ENCODE assay signal across 7 cellular contexts in genomic region chr19:11125994-11126685, GRCh38. TPM values are rescaled to one million over a fixed set of nuclear protein-coding genes. Genes with fewer than 3 reads are reported as not detected.
DNase-seq lines count a peak whose midpoint lies in the region; ATAC-seq, FAIRE-seq and TF ChIP-seq lines count a peak whose summit lies in the region.

No MANE protein-coding gene starts in this region.

- H3K4me1 ChIP-seq in keratinocyte (ENCODE audit: control insufficient read depth, extremely low read depth, insufficient read depth, low read length): no peaks in the 10 kb centered on the region

- H3K9ac ChIP-seq in keratinocyte (ENCODE audit: control insufficient read depth, extremely low read depth, insufficient read depth, low read length): no peak overlapping the region

- dilution Hi-C loops in keratinocyte (cut with MboI; ENCODE audit: extremely low pct_ligation_motif_present, low sequenced_read_pairs): no loop called here

- H2AFZ ChIP-seq in keratinocyte (ENCODE audit: control insufficient read depth, low read length): no peak overlapping the region

- H3K9me1 ChIP-seq in keratinocyte (ENCODE audit: control insufficient read depth, extremely low read depth, insufficient read depth, low read length): no peaks in the 10 kb centered on the region

- in situ Hi-C loops in T47D (cut with HindIII; ENCODE audit: low pct_unique_long_range_greater_than_20kb, low sequenced_read_pairs): no loop called here

- H3K4me2 ChIP-seq in keratinocyte (ENCODE audit: control insufficient read depth, extremely low read depth, insufficient read depth, low read depth, low read length): no peak overlapping the region

- H4K20me1 ChIP-seq in keratinocyte (ENCODE audit: control insufficient read depth, extremely low read depth, insufficient read depth, low read length): peaks cover 58% of the 10 kb centered on the region

- H3K4me3 ChIP-seq in GM12865 (ENCODE audit: low read depth, low read length) (no peak overlapping the region), WI38 (ENCODE audit: low read depth, low read length) (no peak overlapping the region), keratinocyte (ENCODE audit: control insufficient read depth in 2 of 3, extremely low read depth in 1 of 3, insufficient read depth in 2 of 3, low read depth in 1 of 3, low read length in 3 of 3) (no peak overlapping the region)

- ATAC-seq in HG02870 (IDR thresholded peaks at IDR 0.05; ENCODE audit: unreplicated experiment): no peak

- H3K9me3 ChIP-seq in keratinocyte (ENCODE audit: control insufficient read depth, low read depth, low read length): no peaks in the 10 kb centered on the region

- H3K79me2 ChIP-seq in keratinocyte (ENCODE audit: control insufficient read depth, insufficient read depth, low read length): peaks cover 12% of the 10 kb centered on the region

- DNase-seq in GM12865 (ENCODE audit: low read depth) (peak; percentile 79), NCI-H128 (lab: John Stamatoyannopoulos, UW; ENCODE audit: unreplicated experiment) (peak; percentile 30), T47D (ENCODE audit: low read depth in 1 of 2, low spot score in 1 of 2) (peak; percentile 23 to 74), keratinocyte (ENCODE audit: low read depth, low spot score) (no peak)
- DNase-seq in stimulated activated CD4-positive, alpha-beta T cell treated with anti-CD3 and anti-CD28 coated beads, Interleukin-1b, Interleukin-23, amount 100 ng/mL, for 48 hours: peak; percentile 74

- H3K27me3 ChIP-seq in keratinocyte (ENCODE audit: control insufficient read depth, extremely low read depth, insufficient read depth, low read length): no peaks in the 10 kb centered on the region

- H3K36me3 ChIP-seq in keratinocyte (ENCODE audit: control insufficient read depth in 2 of 2, extremely low read depth in 1 of 2, insufficient read depth in 2 of 2, low read length in 2 of 2): peaks cover 44 to 61% of the 10 kb centered on the region in 2 experiments

- H3K27ac ChIP-seq in keratinocyte (ENCODE audit: control insufficient read depth, insufficient read depth, low read length): no peak overlapping the region

- no peak for FAIRE-seq in keratinocyte (lab: Jason Lieb, UNC)

- peak; percentile 73 for TF ChIP-seq CTCF in GM12865 (IDR thresholded peaks at IDR 0.05; ENCODE audit: insufficient read depth, low read depth, low read length, missing control alignments)
- TF ChIP-seq CTCF in WI38 (IDR thresholded peaks at IDR 0.05; ENCODE audit: low read depth, low read length): peak; percentile 74
- peak; percentile 57 to 75 (median 74) for TF ChIP-seq CTCF in keratinocyte (optimal IDR thresholded peaks at IDR 0.05 in 1 of 3, IDR thresholded peaks at IDR 0.05 in 1 of 3, conservative IDR thresholded peaks at IDR 0.05 in 1 of 3; ENCODE audit: extremely low read depth in 1 of 3, insufficient read depth in 2 of 3, low read length in 3 of 3)

RNA-seq across cellular contexts. Expression of gene SPC24, which starts 29.4 kb away (rescaled TPM):
- 1.8 to 8.0 TPM (median 6.4 TPM) in 3 replicates for polyA plus RNA-seq in keratinocyte
- 0.44 TPM for polyA plus RNA-seq in keratinocyte (2011; ENCODE audit: low read depth)
- polyA plus RNA-seq in keratinocyte (2011; cell fraction: cytosol; rRNA removed): 1.1 and 2.1 TPM in 2 replicates
- polyA plus RNA-seq in keratinocyte (2011; cell fraction: nucleus; rRNA removed): 0.99 and 1.8 TPM in 2 replicates
- polyA plus RNA-seq in keratinocyte (2012; ENCODE audit: low replicate concordance): 0.11 and 8.6 TPM in 2 replicates
- polyA minus RNA-seq in keratinocyte: 4.6 to 20.9 TPM (median 14.5 TPM) in 3 replicates
- polyA minus RNA-seq in keratinocyte (2011; cell fraction: cytosol; rRNA and poly(A)+ RNA removed): 20.9 TPM
- 3.0 and 3.3 TPM in 2 replicates for polyA minus RNA-seq in keratinocyte (2011; cell fraction: nucleus; rRNA and poly(A)+ RNA removed)

RNA-seq across cellular contexts. Expression of gene LDLR, which starts 36.9 kb away (rescaled TPM):
- polyA plus RNA-seq in keratinocyte: 182 to 325 TPM (median 241 TPM) in 3 replicates
- polyA plus RNA-seq in keratinocyte (2011; ENCODE audit: low read depth): 88.4 TPM
- polyA plus RNA-seq in keratinocyte (2011; cell fraction: cytosol; rRNA removed): 106 and 112 TPM in 2 replicates
- polyA plus RNA-seq in keratinocyte (2011; cell fraction: nucleus; rRNA removed): 592 and 620 TPM in 2 replicates
- 111 and 279 TPM in 2 replicates for polyA plus RNA-seq in keratinocyte (2012; ENCODE audit: low replicate concordance)
- 329 to 852 TPM (median 451 TPM) in 3 replicates for polyA minus RNA-seq in keratinocyte
- polyA minus RNA-seq in keratinocyte (2011; cell fraction: cytosol; rRNA and poly(A)+ RNA removed): 266 TPM
- 877 and 920 TPM in 2 replicates for polyA minus RNA-seq in keratinocyte (2011; cell fraction: nucleus; rRNA and poly(A)+ RNA removed)
